Comparison of ENCODE assay signal across 16 cellular contexts in genomic region chr5:112316731-112317130, GRCh38.
DNase-seq lines count a peak whose midpoint lies in the region; ATAC-seq, FAIRE-seq and TF ChIP-seq lines count a peak whose summit lies in the region.
"Had no signal": no experiment of that assay in that cellular context is flagged by ENCODE, and none has a peak within 500 bp of the region (broad histone marks: within the 10 kb centered on the region; RNA-seq: fewer than 3 reads in every experiment).

No MANE protein-coding gene starts in this region.

- H3K27ac ChIP-seq in right lobe of liver (no peak overlapping the region), HepG2 (ENCODE audit: extremely low read length, insufficient read depth, low read length) (no peak overlapping the region), epithelial cell of prostate (peak overlapping the region; percentile 31), tibial nerve (no peak overlapping the region)
- H3K27ac ChIP-seq: C4-2B, SJCRH30 had no signal

- H2AFZ ChIP-seq in HepG2 (ENCODE audit: low read length) = no peak overlapping the region

- H3K27me3 ChIP-seq in right lobe of liver = no peaks in the 10 kb centered on the region
- no peaks in the 10 kb centered on the region for H3K27me3 ChIP-seq in HepG2 (ENCODE audit: control insufficient read depth in 1 of 2, insufficient read depth in 2 of 2, low read length in 2 of 2)
- no peaks in the 10 kb centered on the region for H3K27me3 ChIP-seq in tibial nerve
- H3K27me3 ChIP-seq: SJCRH30 had no signal

- H3K36me3 ChIP-seq in right lobe of liver (no peaks in the 10 kb centered on the region), HepG2 (replicated peaks in 1 of 2; ENCODE audit: control insufficient read depth in 1 of 2, insufficient read depth in 2 of 2, low read length in 2 of 2) (no peaks in the 10 kb centered on the region), tibial nerve (no peaks in the 10 kb centered on the region)
- H3K36me3 ChIP-seq: SJCRH30 had no signal

- CTCF ChIA-PET in HepG2 (lab: Yijun Ruan, JAX; ENCODE audit: low intra/inter-chr PET ratio, low total read pairs) = no interaction called here

- intact Hi-C loops in right lobe of liver (cut with DNase I) (no loop called here), HepG2 (cut with micrococcal nuclease; ENCODE audit: unreplicated experiment) (no loop called here)

- in situ Hi-C loops in HepG2 (cut with HindIII; ENCODE audit: extremely low pct_ligation_motif_present, low pct_unique_long_range_greater_than_20kb) = no loop called here

- no peaks in the 10 kb centered on the region for H3K79me2 ChIP-seq in HepG2 (ENCODE audit: insufficient read depth, low read length)

- DNase-seq in right lobe of liver (no peak), HepG2 (ENCODE audit: low spot score) (no peak), epithelial cell of prostate (ENCODE audit: low read depth, low spot score) (no peak), mucosa of gallbladder (ENCODE audit: low spot score) (peak; percentile 74), NCI-H2171 treated with DMSO at 0.1 percent for 48 hours (lab: John Stamatoyannopoulos, UW) (no peak), tibial nerve (ENCODE audit: low spot score in 2 of 2) (no peak)
- DNase-seq: DMS153; HFFc6; NCI-H1105 treated with DMSO at 0.1 percent for 48 hours; NCI-H1694 treated with DMSO at 0.1 percent for 48 hours; NK-92 treated with Interleukin-12 subunit alpha and Interleukin-12 subunit beta, amount 100 ng/mL, for 24 hours; RPMI8226; SJCRH30 had no signal

- TF ChIP-seq POLR2A in right lobe of liver (IDR thresholded peaks at IDR 0.05) (no peak), HepG2 (IDR thresholded peaks at IDR 0.05; ENCODE audit: insufficient read depth in 1 of 2, low read depth in 2 of 2, low read length in 2 of 2) (no peak), tibial nerve (IDR thresholded peaks at IDR 0.05) (no peak)

- no peak overlapping the region for H3K9ac ChIP-seq in HepG2 (ENCODE audit: insufficient read depth, low read depth, low read length)

- H3K4me2 ChIP-seq in HepG2 (ENCODE audit: low read depth, low read length) = no peak overlapping the region

- TF ChIP-seq EP300 in HepG2 (IDR thresholded peaks at IDR 0.05; ENCODE audit: low read depth in 2 of 2, low read length in 2 of 2) (no peak), HepG2 (CRISPR knock-in tag; IDR thresholded peaks at IDR 0.05; ENCODE audit: borderline replicate concordance) (no peak), tibial nerve (IDR thresholded peaks at IDR 0.05) (no peak)

- POLR2A ChIA-PET in HepG2 (lab: Yijun Ruan, JAX) = no interaction called here

- H3K4me1 ChIP-seq in right lobe of liver (no peaks in the 10 kb centered on the region), HepG2 (ENCODE audit: insufficient read depth, low read length) (no peaks in the 10 kb centered on the region), tibial nerve (peaks cover 0 to 8% (median 0%) of the 10 kb centered on the region in 4 donors)
- H3K4me1 ChIP-seq: SJCRH30 had no signal

- ATAC-seq in right lobe of liver = peak in 3 of 4 donors; percentile 37 to 62 (median 50)
- no peak for ATAC-seq in HepG2
- ATAC-seq in HG03442 (IDR thresholded peaks at IDR 0.05; ENCODE audit: unreplicated experiment) = no peak

- FAIRE-seq in HepG2 (lab: Jason Lieb, UNC) = no peak
- FAIRE-seq: GM19239 had no signal

- TF ChIP-seq RAD21 in HepG2 (CRISPR knock-in tag; IDR thresholded peaks at IDR 0.05) = no peak

- H3K4me3 ChIP-seq in right lobe of liver (no peak overlapping the region), HepG2 (replicated peaks in 1 of 3; ENCODE audit: insufficient read depth in 1 of 3, low read depth in 2 of 3, low read length in 3 of 3) (no peak overlapping the region), tibial nerve (no peak overlapping the region)
- H3K4me3 ChIP-seq: SJCRH30 had no signal

- H4K20me1 ChIP-seq in HepG2 (ENCODE audit: insufficient read depth, low read length) = no peaks in the 10 kb centered on the region

- H3K9me3 ChIP-seq in right lobe of liver = no peaks in the 10 kb centered on the region
- no peaks in the 10 kb centered on the region for H3K9me3 ChIP-seq in HepG2 (ENCODE audit: low read length)
- no peaks in the 10 kb centered on the region for H3K9me3 ChIP-seq in tibial nerve
- H3K9me3 ChIP-seq: SJCRH30 had no signal

- WGBS in right lobe of liver (ENCODE audit: insufficient coverage, low coverage, low lambda C conversion rate, missing lambda C conversion rate) = 58% methylated on average over 2 of the region's 2 CpGs
- WGBS in HepG2 (ENCODE audit: low lambda C conversion rate) = 3% methylated on average over 2 of the region's 2 CpGs
- 86 to 89% methylated on average over 2 of the region's 2 CpGs for WGBS in tibial nerve, 2 donors

- no peak for TF ChIP-seq CTCF in right lobe of liver (IDR thresholded peaks at IDR 0.05)
- TF ChIP-seq CTCF in HepG2 (CRISPR knock-in tag; IDR thresholded peaks at IDR 0.05) = no peak
- TF ChIP-seq CTCF in tibial nerve (IDR thresholded peaks at IDR 0.05) = no peak

- BruUV-seq in HepG2 (replicated peaks; lab: Mats Ljungman, UMichigan) = no TSS peak

TF ChIP-seq in HepG2, 621 proteins besides CTCF, POLR2A, EP300 and RAD21:
- TF ChIP-seq POLR2G (IDR thresholded peaks at IDR 0.05; ENCODE audit: low read depth, low read length) = no peak
- no peak for TF ChIP-seq ZFP36L1 (CRISPR knock-in tag; IDR thresholded peaks at IDR 0.05)
- TF ChIP-seq POLR2AphosphoS5 (IDR thresholded peaks at IDR 0.05; ENCODE audit: low read depth, low read length) = no peak
- no peak for TF ChIP-seq TAF15 (IDR thresholded peaks at IDR 0.05; ENCODE audit: low read depth, low read length, poor library complexity, severe bottlenecking)
- TF ChIP-seq E2F1 (CRISPR knock-in tag; IDR thresholded peaks at IDR 0.05) = no peak
- TF ChIP-seq FOXJ3 (CRISPR knock-in tag; IDR thresholded peaks at IDR 0.05; ENCODE audit: borderline replicate concordance) = no peak

Comparison
In these comparisons a context has a peak if more than half of its experiments do, and no peak if none do; other contexts are left out.
1. ATAC-seq: peak in right lobe of liver (3 of 4); none in HepG2 (single experiment) and HG03442 (single experiment).